1 cellular context compared by ENCODE assay signal in the genomic region with DNA sequence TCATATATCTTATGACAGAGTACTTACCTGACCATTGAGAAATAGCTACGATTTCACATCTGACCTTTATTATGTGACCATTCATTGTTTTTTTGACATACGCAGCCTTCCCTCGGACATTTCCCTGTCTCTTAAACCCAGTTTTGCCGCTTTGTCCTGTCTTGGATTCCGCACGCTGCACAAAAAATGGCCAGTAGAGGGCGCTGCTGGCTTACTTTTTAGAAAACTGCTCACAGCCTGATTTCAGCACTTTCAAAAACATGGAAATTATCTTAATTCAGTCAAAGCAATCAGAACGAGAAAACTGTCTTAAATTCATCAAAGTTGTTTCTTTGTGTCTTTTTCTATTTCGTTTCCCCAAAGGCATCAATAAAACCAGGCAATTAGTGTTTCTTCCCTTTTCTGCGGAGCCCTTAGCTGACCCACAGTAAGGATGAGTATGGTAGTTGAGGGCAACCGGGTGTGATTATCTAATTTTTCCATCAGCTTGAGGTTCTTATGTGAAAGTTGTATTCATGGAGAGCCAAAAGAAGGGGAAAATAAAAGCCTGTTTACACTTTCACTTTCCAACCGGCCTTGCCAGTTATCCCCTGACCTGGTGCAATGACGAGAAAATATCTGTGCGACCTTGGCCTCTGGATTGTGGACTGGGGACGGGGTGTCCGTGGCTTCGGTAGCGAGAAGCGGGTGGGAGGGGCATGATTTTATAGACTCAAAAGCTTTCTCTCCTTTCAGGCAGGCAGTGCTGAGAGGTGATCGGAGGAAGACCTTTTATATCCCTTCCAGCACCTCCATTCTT.
TF ChIP-seq lines count a peak whose summit lies in the region.

No MANE protein-coding gene starts in this region.

TF ChIP-seq in HepG2, 621 proteins besides CTCF, POLR2A, EP300 and RAD21 (continued from another document and continues in another):
- TF ChIP-seq, protein P1, sequence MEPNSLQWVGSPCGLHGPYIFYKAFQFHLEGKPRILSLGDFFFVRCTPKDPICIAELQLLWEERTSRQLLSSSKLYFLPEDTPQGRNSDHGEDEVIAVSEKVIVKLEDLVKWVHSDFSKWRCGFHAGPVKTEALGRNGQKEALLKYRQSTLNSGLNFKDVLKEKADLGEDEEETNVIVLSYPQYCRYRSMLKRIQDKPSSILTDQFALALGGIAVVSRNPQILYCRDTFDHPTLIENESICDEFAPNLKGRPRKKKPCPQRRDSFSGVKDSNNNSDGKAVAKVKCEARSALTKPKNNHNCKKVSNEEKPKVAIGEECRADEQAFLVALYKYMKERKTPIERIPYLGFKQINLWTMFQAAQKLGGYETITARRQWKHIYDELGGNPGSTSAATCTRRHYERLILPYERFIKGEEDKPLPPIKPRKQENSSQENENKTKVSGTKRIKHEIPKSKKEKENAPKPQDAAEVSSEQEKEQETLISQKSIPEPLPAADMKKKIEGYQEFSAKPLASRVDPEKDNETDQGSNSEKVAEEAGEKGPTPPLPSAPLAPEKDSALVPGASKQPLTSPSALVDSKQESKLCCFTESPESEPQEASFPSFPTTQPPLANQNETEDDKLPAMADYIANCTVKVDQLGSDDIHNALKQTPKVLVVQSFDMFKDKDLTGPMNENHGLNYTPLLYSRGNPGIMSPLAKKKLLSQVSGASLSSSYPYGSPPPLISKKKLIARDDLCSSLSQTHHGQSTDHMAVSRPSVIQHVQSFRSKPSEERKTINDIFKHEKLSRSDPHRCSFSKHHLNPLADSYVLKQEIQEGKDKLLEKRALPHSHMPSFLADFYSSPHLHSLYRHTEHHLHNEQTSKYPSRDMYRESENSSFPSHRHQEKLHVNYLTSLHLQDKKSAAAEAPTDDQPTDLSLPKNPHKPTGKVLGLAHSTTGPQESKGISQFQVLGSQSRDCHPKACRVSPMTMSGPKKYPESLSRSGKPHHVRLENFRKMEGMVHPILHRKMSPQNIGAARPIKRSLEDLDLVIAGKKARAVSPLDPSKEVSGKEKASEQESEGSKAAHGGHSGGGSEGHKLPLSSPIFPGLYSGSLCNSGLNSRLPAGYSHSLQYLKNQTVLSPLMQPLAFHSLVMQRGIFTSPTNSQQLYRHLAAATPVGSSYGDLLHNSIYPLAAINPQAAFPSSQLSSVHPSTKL (CRISPR knock-in tag; IDR thresholded peaks at IDR 0.05) = peak; percentile 49; the same call in 1 of the 2 replicates
- TF ChIP-seq ATAD3A (CRISPR knock-in tag; IDR thresholded peaks at IDR 0.05) (no peak), ESRRA (CRISPR knock-in tag; IDR thresholded peaks at IDR 0.05; ENCODE audit: low read depth) (peak; percentile 75; the same call in 1 of the 2 replicates), ZMAT3 (CRISPR knock-in tag; conservative IDR thresholded peaks at IDR 0.05) (no peak), KDM4B (CRISPR knock-in tag; IDR thresholded peaks at IDR 0.05) (no peak), ZSCAN29 (CRISPR knock-in tag; conservative IDR thresholded peaks at IDR 0.05) (no peak), ZNF773 (CRISPR knock-in tag; IDR thresholded peaks at IDR 0.05; ENCODE audit: borderline replicate concordance) (no peak), ZNF460 (CRISPR knock-in tag; IDR thresholded peaks at IDR 0.05; ENCODE audit: borderline replicate concordance) (no peak), ZNF431 (CRISPR knock-in tag; IDR thresholded peaks at IDR 0.05; ENCODE audit: borderline replicate concordance, low read depth) (no peak), ZNF746 (CRISPR knock-in tag; IDR thresholded peaks at IDR 0.05) (no peak), TSC22D2 (CRISPR knock-in tag; IDR thresholded peaks at IDR 0.05; ENCODE audit: borderline replicate concordance) (no peak), ADNP (CRISPR knock-in tag; IDR thresholded peaks at IDR 0.05) (no peak), KDM2A (CRISPR knock-in tag; IDR thresholded peaks at IDR 0.05; ENCODE audit: borderline replicate concordance, low read depth) (no peak), ZNF207 (IDR thresholded peaks at IDR 0.05; ENCODE audit: borderline replicate concordance) (no peak), ZNF558 (CRISPR knock-in tag; IDR thresholded peaks at IDR 0.05; ENCODE audit: borderline replicate concordance) (no peak), SOX6 (IDR thresholded peaks at IDR 0.05) (no peak), SOX6 (CRISPR knock-in tag; IDR thresholded peaks at IDR 0.05) (peak; percentile 38; the same call in 1 of the 2 replicates), ZNF512B (CRISPR knock-in tag; IDR thresholded peaks at IDR 0.05; ENCODE audit: borderline replicate concordance) (peak; percentile 84; the same call in 1 of the 2 replicates), PRPF4 (IDR thresholded peaks at IDR 0.05; ENCODE audit: low read depth, low read length, poor library complexity, severe bottlenecking) (no peak), ZNF678 (CRISPR knock-in tag; IDR thresholded peaks at IDR 0.05) (no peak), ZNF160 (CRISPR knock-in tag; IDR thresholded peaks at IDR 0.05) (no peak), KLF15 (CRISPR knock-in tag; IDR thresholded peaks at IDR 0.05; ENCODE audit: borderline replicate concordance) (no peak), ZNF292 (CRISPR knock-in tag; IDR thresholded peaks at IDR 0.05; ENCODE audit: borderline replicate concordance, low read depth) (no peak), KAT8 (CRISPR knock-in tag; IDR thresholded peaks at IDR 0.05) (peak; percentile 24; the same call in 1 of the 2 replicates), ZNF569 (CRISPR knock-in tag; IDR thresholded peaks at IDR 0.05; ENCODE audit: borderline replicate concordance) (0 out of 2 replicates have a peak, but pooled peaks have one; percentile 30), ZFAT (CRISPR knock-in tag; conservative IDR thresholded peaks at IDR 0.05) (peak; percentile 80), RXRB (CRISPR knock-in tag; IDR thresholded peaks at IDR 0.05; ENCODE audit: borderline replicate concordance) (peak; percentile 30; the same call in 1 of the 2 replicates), SMAD3 (CRISPR knock-in tag; IDR thresholded peaks at IDR 0.05) (0 out of 2 replicates have a peak, but pooled peaks have one; percentile 13)
- TF ChIP-seq, protein P2, sequence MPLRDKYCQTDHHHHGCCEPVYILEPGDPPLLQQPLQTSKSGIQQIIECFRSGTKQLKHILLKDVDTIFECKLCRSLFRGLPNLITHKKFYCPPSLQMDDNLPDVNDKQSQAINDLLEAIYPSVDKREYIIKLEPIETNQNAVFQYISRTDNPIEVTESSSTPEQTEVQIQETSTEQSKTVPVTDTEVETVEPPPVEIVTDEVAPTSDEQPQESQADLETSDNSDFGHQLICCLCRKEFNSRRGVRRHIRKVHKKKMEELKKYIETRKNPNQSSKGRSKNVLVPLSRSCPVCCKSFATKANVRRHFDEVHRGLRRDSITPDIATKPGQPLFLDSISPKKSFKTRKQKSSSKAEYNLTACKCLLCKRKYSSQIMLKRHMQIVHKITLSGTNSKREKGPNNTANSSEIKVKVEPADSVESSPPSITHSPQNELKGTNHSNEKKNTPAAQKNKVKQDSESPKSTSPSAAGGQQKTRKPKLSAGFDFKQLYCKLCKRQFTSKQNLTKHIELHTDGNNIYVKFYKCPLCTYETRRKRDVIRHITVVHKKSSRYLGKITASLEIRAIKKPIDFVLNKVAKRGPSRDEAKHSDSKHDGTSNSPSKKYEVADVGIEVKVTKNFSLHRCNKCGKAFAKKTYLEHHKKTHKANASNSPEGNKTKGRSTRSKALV (CRISPR knock-in tag; IDR thresholded peaks at IDR 0.05) = no peak
- TF ChIP-seq, protein P3, sequence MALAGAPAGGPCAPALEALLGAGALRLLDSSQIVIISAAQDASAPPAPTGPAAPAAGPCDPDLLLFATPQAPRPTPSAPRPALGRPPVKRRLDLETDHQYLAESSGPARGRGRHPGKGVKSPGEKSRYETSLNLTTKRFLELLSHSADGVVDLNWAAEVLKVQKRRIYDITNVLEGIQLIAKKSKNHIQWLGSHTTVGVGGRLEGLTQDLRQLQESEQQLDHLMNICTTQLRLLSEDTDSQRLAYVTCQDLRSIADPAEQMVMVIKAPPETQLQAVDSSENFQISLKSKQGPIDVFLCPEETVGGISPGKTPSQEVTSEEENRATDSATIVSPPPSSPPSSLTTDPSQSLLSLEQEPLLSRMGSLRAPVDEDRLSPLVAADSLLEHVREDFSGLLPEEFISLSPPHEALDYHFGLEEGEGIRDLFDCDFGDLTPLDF (CRISPR knock-in tag; IDR thresholded peaks at IDR 0.05) = peak; percentile 34; the same call in 1 of the 2 replicates
- TF ChIP-seq, protein P4, sequence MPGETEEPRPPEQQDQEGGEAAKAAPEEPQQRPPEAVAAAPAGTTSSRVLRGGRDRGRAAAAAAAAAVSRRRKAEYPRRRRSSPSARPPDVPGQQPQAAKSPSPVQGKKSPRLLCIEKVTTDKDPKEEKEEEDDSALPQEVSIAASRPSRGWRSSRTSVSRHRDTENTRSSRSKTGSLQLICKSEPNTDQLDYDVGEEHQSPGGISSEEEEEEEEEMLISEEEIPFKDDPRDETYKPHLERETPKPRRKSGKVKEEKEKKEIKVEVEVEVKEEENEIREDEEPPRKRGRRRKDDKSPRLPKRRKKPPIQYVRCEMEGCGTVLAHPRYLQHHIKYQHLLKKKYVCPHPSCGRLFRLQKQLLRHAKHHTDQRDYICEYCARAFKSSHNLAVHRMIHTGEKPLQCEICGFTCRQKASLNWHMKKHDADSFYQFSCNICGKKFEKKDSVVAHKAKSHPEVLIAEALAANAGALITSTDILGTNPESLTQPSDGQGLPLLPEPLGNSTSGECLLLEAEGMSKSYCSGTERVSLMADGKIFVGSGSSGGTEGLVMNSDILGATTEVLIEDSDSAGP (CRISPR knock-in tag; IDR thresholded peaks at IDR 0.05; ENCODE audit: borderline replicate concordance) = no peak
- TF ChIP-seq, protein P5, sequence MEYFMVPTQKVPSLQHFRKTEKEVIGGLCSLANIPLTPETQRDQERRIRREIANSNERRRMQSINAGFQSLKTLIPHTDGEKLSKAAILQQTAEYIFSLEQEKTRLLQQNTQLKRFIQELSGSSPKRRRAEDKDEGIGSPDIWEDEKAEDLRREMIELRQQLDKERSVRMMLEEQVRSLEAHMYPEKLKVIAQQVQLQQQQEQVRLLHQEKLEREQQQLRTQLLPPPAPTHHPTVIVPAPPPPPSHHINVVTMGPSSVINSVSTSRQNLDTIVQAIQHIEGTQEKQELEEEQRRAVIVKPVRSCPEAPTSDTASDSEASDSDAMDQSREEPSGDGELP (IDR thresholded peaks at IDR 0.05; ENCODE audit: borderline replicate concordance, low read depth) = no peak
- TF ChIP-seq, protein P6, sequence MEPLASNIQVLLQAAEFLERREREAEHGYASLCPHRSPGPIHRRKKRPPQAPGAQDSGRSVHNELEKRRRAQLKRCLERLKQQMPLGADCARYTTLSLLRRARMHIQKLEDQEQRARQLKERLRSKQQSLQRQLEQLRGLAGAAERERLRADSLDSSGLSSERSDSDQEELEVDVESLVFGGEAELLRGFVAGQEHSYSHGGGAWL (CRISPR knock-in tag; IDR thresholded peaks at IDR 0.05) = no peak
- TF ChIP-seq, protein P7, sequence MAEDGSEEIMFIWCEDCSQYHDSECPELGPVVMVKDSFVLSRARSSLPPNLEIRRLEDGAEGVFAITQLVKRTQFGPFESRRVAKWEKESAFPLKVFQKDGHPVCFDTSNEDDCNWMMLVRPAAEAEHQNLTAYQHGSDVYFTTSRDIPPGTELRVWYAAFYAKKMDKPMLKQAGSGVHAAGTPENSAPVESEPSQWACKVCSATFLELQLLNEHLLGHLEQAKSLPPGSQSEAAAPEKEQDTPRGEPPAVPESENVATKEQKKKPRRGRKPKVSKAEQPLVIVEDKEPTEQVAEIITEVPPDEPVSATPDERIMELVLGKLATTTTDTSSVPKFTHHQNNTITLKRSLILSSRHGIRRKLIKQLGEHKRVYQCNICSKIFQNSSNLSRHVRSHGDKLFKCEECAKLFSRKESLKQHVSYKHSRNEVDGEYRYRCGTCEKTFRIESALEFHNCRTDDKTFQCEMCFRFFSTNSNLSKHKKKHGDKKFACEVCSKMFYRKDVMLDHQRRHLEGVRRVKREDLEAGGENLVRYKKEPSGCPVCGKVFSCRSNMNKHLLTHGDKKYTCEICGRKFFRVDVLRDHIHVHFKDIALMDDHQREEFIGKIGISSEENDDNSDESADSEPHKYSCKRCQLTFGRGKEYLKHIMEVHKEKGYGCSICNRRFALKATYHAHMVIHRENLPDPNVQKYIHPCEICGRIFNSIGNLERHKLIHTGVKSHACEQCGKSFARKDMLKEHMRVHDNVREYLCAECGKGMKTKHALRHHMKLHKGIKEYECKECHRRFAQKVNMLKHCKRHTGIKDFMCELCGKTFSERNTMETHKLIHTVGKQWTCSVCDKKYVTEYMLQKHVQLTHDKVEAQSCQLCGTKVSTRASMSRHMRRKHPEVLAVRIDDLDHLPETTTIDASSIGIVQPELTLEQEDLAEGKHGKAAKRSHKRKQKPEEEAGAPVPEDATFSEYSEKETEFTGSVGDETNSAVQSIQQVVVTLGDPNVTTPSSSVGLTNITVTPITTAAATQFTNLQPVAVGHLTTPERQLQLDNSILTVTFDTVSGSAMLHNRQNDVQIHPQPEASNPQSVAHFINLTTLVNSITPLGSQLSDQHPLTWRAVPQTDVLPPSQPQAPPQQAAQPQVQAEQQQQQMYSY (CRISPR knock-in tag; IDR thresholded peaks at IDR 0.05) = no peak; the same call in 1 of the 2 replicates
- TF ChIP-seq, protein P8, sequence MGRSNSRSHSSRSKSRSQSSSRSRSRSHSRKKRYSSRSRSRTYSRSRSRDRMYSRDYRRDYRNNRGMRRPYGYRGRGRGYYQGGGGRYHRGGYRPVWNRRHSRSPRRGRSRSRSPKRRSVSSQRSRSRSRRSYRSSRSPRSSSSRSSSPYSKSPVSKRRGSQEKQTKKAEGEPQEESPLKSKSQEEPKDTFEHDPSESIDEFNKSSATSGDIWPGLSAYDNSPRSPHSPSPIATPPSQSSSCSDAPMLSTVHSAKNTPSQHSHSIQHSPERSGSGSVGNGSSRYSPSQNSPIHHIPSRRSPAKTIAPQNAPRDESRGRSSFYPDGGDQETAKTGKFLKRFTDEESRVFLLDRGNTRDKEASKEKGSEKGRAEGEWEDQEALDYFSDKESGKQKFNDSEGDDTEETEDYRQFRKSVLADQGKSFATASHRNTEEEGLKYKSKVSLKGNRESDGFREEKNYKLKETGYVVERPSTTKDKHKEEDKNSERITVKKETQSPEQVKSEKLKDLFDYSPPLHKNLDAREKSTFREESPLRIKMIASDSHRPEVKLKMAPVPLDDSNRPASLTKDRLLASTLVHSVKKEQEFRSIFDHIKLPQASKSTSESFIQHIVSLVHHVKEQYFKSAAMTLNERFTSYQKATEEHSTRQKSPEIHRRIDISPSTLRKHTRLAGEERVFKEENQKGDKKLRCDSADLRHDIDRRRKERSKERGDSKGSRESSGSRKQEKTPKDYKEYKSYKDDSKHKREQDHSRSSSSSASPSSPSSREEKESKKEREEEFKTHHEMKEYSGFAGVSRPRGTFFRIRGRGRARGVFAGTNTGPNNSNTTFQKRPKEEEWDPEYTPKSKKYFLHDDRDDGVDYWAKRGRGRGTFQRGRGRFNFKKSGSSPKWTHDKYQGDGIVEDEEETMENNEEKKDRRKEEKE (IDR thresholded peaks at IDR 0.05) = no peak
